1 cellular context compared by ENCODE assay signal in the genomic region with DNA sequence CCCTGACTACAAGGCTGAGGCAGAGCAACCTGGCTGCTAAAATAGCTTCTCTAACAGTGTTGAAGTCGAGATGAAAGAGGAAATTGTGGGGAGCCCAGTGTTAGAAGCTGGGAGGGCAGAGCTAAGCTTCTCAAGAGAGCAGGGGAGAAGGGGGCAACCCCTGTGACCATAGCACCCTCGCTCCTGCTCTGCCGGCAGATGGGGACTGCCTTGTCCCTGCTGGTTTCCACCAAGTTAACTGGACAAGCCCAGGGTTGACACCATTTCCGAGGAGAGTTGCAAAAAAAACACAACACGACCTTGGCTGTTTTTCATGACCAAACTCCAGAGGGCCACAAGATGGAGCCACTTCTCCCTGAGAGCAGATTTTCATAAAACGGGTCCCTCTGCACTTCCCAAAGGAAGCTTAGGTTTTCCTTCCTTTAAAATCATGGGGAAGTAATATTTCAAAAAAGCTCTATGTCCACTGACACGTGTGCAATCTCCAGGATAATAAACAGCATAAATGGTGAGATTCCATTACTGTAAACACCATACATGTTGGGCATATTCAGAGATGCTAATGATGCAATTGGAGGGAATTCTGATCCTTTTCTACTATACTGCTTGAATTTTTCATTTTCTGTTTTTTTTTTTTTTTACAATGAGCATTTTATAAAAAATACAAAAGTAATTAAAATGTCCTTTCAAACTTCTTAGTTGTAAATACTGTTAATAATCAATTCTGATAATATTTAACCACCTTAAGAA.
TF ChIP-seq lines count a peak whose summit lies in the region.

No MANE protein-coding gene starts in this region.

TF ChIP-seq in GM12878, 131 proteins besides CTCF, POLR2A, EP300 and RAD21 (continued from another document):
- no peak for TF ChIP-seq ASH2L (IDR thresholded peaks at IDR 0.05; ENCODE audit: borderline replicate concordance, low read depth)
- no peak for TF ChIP-seq SPI1 (IDR thresholded peaks at IDR 0.05; ENCODE audit: borderline replicate concordance, insufficient read depth, low read depth, low read length)
- no peak for TF ChIP-seq FOS (IDR thresholded peaks at IDR 0.05; ENCODE audit: borderline replicate concordance, extremely low read depth, insufficient read length)
